ENCODE assay signal across 39 cellular contexts in the genomic region with DNA sequence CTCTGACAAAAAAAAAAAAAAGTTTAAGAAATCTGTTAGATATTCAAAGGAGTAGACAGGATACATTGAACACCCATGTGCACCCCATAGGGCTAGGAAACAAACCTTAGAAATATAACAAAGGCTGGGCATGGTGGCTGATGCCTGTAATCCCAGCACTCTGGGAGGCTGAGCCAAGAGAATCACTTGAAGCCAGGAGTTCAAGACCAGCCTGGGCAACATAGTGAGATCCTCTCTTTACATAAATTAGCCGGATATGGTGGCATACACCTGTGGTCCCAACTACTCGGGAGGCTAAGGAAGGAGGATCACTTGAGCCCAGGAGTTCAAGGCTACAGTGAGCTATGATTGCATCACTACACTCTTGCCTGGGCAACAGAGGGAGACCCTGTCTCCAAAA.
"Had no signal": no experiment of that assay in that cellular context is flagged by ENCODE, and none has a peak within 500 bp of the region (broad histone marks: within the 10 kb centered on the region; RNA-seq: fewer than 3 reads in every experiment).

No MANE protein-coding gene starts in this region.

- H3K27ac ChIP-seq: cardiac muscle cell, VCaP had no signal

- ATAC-seq: activated CD8-positive, alpha-beta T cell treated with anti-CD3 and anti-CD28 coated beads for 36 hours; activated naive CD8-positive, alpha-beta T cell treated with anti-CD3 and anti-CD28 coated beads, Interleukin-2, amount 50 U/mL, for 24 hours; activated T-cell treated with anti-CD3 and anti-CD28 coated beads, Interleukin-2, amount 50 U/mL, for 4 hours; activated T-cell treated with anti-CD3 and anti-CD28 coated beads, Interleukin-2, amount 50 U/mL, for 72 hours; activated T-helper 17 cell treated with anti-CD3 and anti-CD28 coated beads, Interleukin-2, amount 50 U/mL, for 72 hours had no signal

- H3K4me3 ChIP-seq: ascending aorta, cardiac muscle cell had no signal

- H3K27me3 ChIP-seq: ascending aorta, cardiac muscle cell had no signal

- H3K36me3 ChIP-seq: ascending aorta, cardiac muscle cell had no signal

- H3K4me3 Mint-ChIP-seq: activated CD4-positive, alpha-beta memory T cell treated with anti-CD3 and anti-CD28 coated beads for 36 hours; activated CD4-positive, alpha-beta T cell treated with anti-CD3 and anti-CD28 coated beads, Interleukin-2, amount 10 ng/mL, durations not matched to agents 24 days and 14 days; activated CD8-positive, alpha-beta T cell treated with anti-CD3 and anti-CD28 coated beads for 36 hours; activated naive CD4-positive, alpha-beta T cell treated with anti-CD3 and anti-CD28 coated beads, Interleukin-2, amount 10 ng/mL, durations not matched to agents 7 days and 5 days; activated naive CD4-positive, alpha-beta T cell treated with anti-CD3 and anti-CD28 coated beads, Interleukin-2, amount 50 U/mL, for 24 hours; activated naive CD8-positive, alpha-beta T cell; activated naive CD8-positive, alpha-beta T cell treated with anti-CD3 and anti-CD28 coated beads, Interleukin-2, amount 10 ng/mL, durations not matched to agents 7 days and 5 days; activated naive CD8-positive, alpha-beta T cell treated with anti-CD3 and anti-CD28 coated beads, Interleukin-2, amount 50 U/mL, for 24 hours; activated T-cell treated with anti-CD3 and anti-CD28 coated beads, Interleukin-2, amount 50 U/mL, for 4 hours; activated T-cell treated with anti-CD3 and anti-CD28 coated beads, Interleukin-2, amount 50 U/mL, for 72 hours; activated T-helper 1 cell treated with anti-CD3 and anti-CD28 coated beads, Interleukin-12 subunit alpha, Interleukin-12 subunit beta, Interleukin-2, Interleukin-4 antibody, amounts not matched to agents 30 ng/mL and 10 ng/mL and 1 ng/mL, durations not matched to agents 14 hours and 24 hours and 36 hours; activated T-helper 17 cell treated with anti-CD3 and anti-CD28 coated beads, Interleukin-2, amount 50 U/mL, for 72 hours; brain; central memory CD8-positive, alpha-beta T cell; T-helper 1 cell treated with Interleukin-12 subunit alpha and Interleukin-12 subunit beta and Interleukin-4 antibody, amounts not matched to agents 30 μg/mL and 1 μg/mL, for 36 hours; T-helper 2 cell treated with Interferon-gamma antibody and Interleukin-4, amounts not matched to agents 5 μg/mL and 100 μg/mL, for 36 hours had no signal

- H3K9me3 Mint-ChIP-seq: activated CD4-positive, alpha-beta memory T cell treated with anti-CD3 and anti-CD28 coated beads for 36 hours; activated CD4-positive, alpha-beta T cell treated with anti-CD3 and anti-CD28 coated beads, Interleukin-2, amount 10 ng/mL, durations not matched to agents 24 days and 14 days; activated CD8-positive, alpha-beta T cell treated with anti-CD3 and anti-CD28 coated beads for 36 hours; activated naive CD4-positive, alpha-beta T cell treated with anti-CD3 and anti-CD28 coated beads, Interleukin-2, amount 10 ng/mL, durations not matched to agents 7 days and 5 days; activated naive CD4-positive, alpha-beta T cell treated with anti-CD3 and anti-CD28 coated beads, Interleukin-2, amount 50 U/mL, for 24 hours; activated naive CD8-positive, alpha-beta T cell treated with anti-CD3 and anti-CD28 coated beads, Interleukin-2, amount 10 ng/mL, durations not matched to agents 7 days and 5 days; activated naive CD8-positive, alpha-beta T cell treated with anti-CD3 and anti-CD28 coated beads, Interleukin-2, amount 50 U/mL, for 24 hours; activated T-cell treated with anti-CD3 and anti-CD28 coated beads, Interleukin-2, amount 50 U/mL, for 4 hours; activated T-cell treated with anti-CD3 and anti-CD28 coated beads, Interleukin-2, amount 50 U/mL, for 72 hours; activated T-helper 1 cell treated with anti-CD3 and anti-CD28 coated beads, Interleukin-12 subunit alpha, Interleukin-12 subunit beta, Interleukin-2, Interleukin-4 antibody, amounts not matched to agents 30 ng/mL and 10 ng/mL and 1 ng/mL, durations not matched to agents 14 hours and 24 hours and 36 hours; activated T-helper 17 cell treated with anti-CD3 and anti-CD28 coated beads, Interleukin-2, amount 50 U/mL, for 72 hours; central memory CD8-positive, alpha-beta T cell; T-helper 1 cell treated with Interleukin-12 subunit alpha and Interleukin-12 subunit beta and Interleukin-4 antibody, amounts not matched to agents 30 μg/mL and 1 μg/mL, for 36 hours; T-helper 2 cell treated with Interferon-gamma antibody and Interleukin-4, amounts not matched to agents 5 μg/mL and 100 μg/mL, for 36 hours had no signal

- FAIRE-seq: bronchial epithelial cell, TTC549 had no signal

- H3K9me3 ChIP-seq: ascending aorta had no signal

- H3K27me3 Mint-ChIP-seq: brain had no signal

- H3K27ac Mint-ChIP-seq: activated CD4-positive, alpha-beta memory T cell treated with anti-CD3 and anti-CD28 coated beads for 36 hours; activated CD4-positive, alpha-beta T cell treated with anti-CD3 and anti-CD28 coated beads, Interleukin-2, amount 10 ng/mL, durations not matched to agents 24 days and 14 days; activated CD8-positive, alpha-beta T cell treated with anti-CD3 and anti-CD28 coated beads for 36 hours; activated naive CD4-positive, alpha-beta T cell treated with anti-CD3 and anti-CD28 coated beads, Interleukin-2, amount 10 ng/mL, durations not matched to agents 7 days and 5 days; activated naive CD4-positive, alpha-beta T cell treated with anti-CD3 and anti-CD28 coated beads, Interleukin-2, amount 50 U/mL, for 24 hours; activated naive CD8-positive, alpha-beta T cell; activated naive CD8-positive, alpha-beta T cell treated with anti-CD3 and anti-CD28 coated beads, Interleukin-2, amount 10 ng/mL, durations not matched to agents 7 days and 5 days; activated naive CD8-positive, alpha-beta T cell treated with anti-CD3 and anti-CD28 coated beads, Interleukin-2, amount 50 U/mL, for 24 hours; activated T-cell treated with anti-CD3 and anti-CD28 coated beads, Interleukin-2, amount 50 U/mL, for 72 hours; activated T-helper 1 cell treated with anti-CD3 and anti-CD28 coated beads, Interleukin-12 subunit alpha, Interleukin-12 subunit beta, Interleukin-2, Interleukin-4 antibody, amounts not matched to agents 30 ng/mL and 10 ng/mL and 1 ng/mL, durations not matched to agents 14 hours and 24 hours and 36 hours; activated T-helper 17 cell treated with anti-CD3 and anti-CD28 coated beads, Interleukin-2, amount 50 U/mL, for 72 hours; T-helper 1 cell treated with Interleukin-12 subunit alpha and Interleukin-12 subunit beta and Interleukin-4 antibody, amounts not matched to agents 30 μg/mL and 1 μg/mL, for 36 hours; T-helper 2 cell treated with Interferon-gamma antibody and Interleukin-4, amounts not matched to agents 5 μg/mL and 100 μg/mL, for 36 hours had no signal

- DNase-seq: activated CD4-positive, alpha-beta memory T cell treated with anti-CD3 and anti-CD28 coated beads for 36 hours; activated CD4-positive, alpha-beta T cell treated with anti-CD3 and anti-CD28 coated beads for 4 hours; activated CD4-positive, alpha-beta T cell treated with anti-CD3 and anti-CD28 coated beads, Interleukin-2, amount 10 ng/mL, durations not matched to agents 24 days and 14 days; activated CD4-positive, alpha-beta T cell treated with anti-CD3 and anti-CD28 coated beads, Interleukin-2, amount 50 U/mL, for 1 hour; activated CD4-positive, alpha-beta T cell treated with anti-CD3 and anti-CD28 coated beads, Interleukin-2, amount 50 U/mL, for 4 hours; activated CD4-positive, CD25-positive, alpha-beta regulatory T cell; activated CD4-positive, CD25-positive, alpha-beta regulatory T cell treated with anti-CD3 and anti-CD28 coated beads, Interleukin-2, amount 50 U/mL, for 72 hours; activated CD8-positive, alpha-beta memory T cell treated with anti-CD3 and anti-CD28 coated beads, Interleukin-2, amount 50 U/mL, for 4 hours; activated CD8-positive, alpha-beta T cell treated with anti-CD3 and anti-CD28 coated beads for 36 hours; activated gamma-delta T cell; activated naive CD4-positive, alpha-beta T cell treated with anti-CD3 and anti-CD28 coated beads, Interleukin-2, amount 10 ng/mL, durations not matched to agents 7 days and 5 days; activated naive CD4-positive, alpha-beta T cell treated with Interleukin-2 at 50 U/mL for 16 hours; activated naive CD8-positive, alpha-beta T cell treated with anti-CD3 and anti-CD28 coated beads, Interleukin-2, amount 10 ng/mL, durations not matched to agents 7 days and 5 days; activated naive CD8-positive, alpha-beta T cell treated with anti-CD3 and anti-CD28 coated beads, Interleukin-2, amount 50 U/mL, for 24 hours; activated T-cell treated with anti-CD3 and anti-CD28 coated beads for 4 hours; activated T-cell treated with anti-CD3 and anti-CD28 coated beads, Interleukin-2, amount 50 U/mL, for 1 hour; activated T-cell treated with anti-CD3 and anti-CD28 coated beads, Interleukin-2, amount 50 U/mL, for 4 hours; activated T-cell treated with anti-CD3 and anti-CD28 coated beads, Interleukin-2, amount 50 U/mL, for 72 hours; amygdala; anterior cingulate cortex; caudate nucleus; cerebellar nuclear complex; SW 1271; T-helper 1 cell; T-helper 2 cell; T-helper 9 cell had no signal
